In genomic region chr10:11430421-11431275, GRCh38 we compare ENCODE assay signal across 18 cellular contexts.
DNase-seq lines count a peak whose midpoint lies in the region; ATAC-seq and TF ChIP-seq lines count a peak whose summit lies in the region.
"Had no signal": no experiment of that assay in that cellular context is flagged by ENCODE, and none has a peak within 500 bp of the region (broad histone marks: within the 10 kb centered on the region; RNA-seq: fewer than 3 reads in every experiment).

No MANE protein-coding gene starts in this region.

- no peak overlapping the region for H3K4me3 Mint-ChIP-seq in nephron progenitor cell
- H3K4me3 Mint-ChIP-seq: CD14-positive monocyte had no signal

- H3K27me3 Mint-ChIP-seq in nephron progenitor cell (ENCODE audit: low read depth, poor library complexity) = peaks cover 7% of the 10 kb centered on the region

- H3K27ac Mint-ChIP-seq in nephron progenitor cell = peak overlapping the region; percentile 78

- TF ChIP-seq CTCF in VCaP (conservative IDR thresholded peaks at IDR 0.05) (no peak), nephron progenitor cell (IDR thresholded peaks at IDR 0.05) (no peak)

- peak overlapping the region; percentile 53 for H3K27ac ChIP-seq in VCaP

- POLR2A ChIA-PET in HEK293T (lab: Yijun Ruan, JAX) = no interaction called here

- no peak for ATAC-seq in GM18858 (IDR thresholded peaks at IDR 0.05; ENCODE audit: unreplicated experiment)

- DNase-seq in D341Med (ENCODE audit: low spot score) (peak; percentile 9), HEK293T (ENCODE audit: extremely low spot score) (no peak), nephron progenitor cell (no peak), DMS114 treated with DMSO at 0.1 percent for 48 hours (lab: John Stamatoyannopoulos, UW; ENCODE audit: unreplicated experiment) (no peak), RPMI8226 (no peak)
- no peak for DNase-seq in stimulated activated CD4-positive, alpha-beta T cell treated with anti-CD3 and anti-CD28 coated beads, Interleukin-12 subunit alpha, Interleukin-12 subunit beta, amount 100 ng/mL, for 4 hours
- DNase-seq: COR-L47, DMS53, Kasumi-1, NCI-H1436, NCI-H2081, NCI-H446, NCI-H748 treated with DMSO at 0.1 percent for 48 hours, SIG-M5, SW 1271 had no signal

- peaks cover 39% of the 10 kb centered on the region for H3K9me3 Mint-ChIP-seq in nephron progenitor cell

- CTCF ChIA-PET in HEK293T (lab: Yijun Ruan, JAX) = interaction anchor here (1.1 kb wide), 1 partner anchor 35 kb away, joined by 3 read pairs; no protein-coding TSS in a partner anchor

- H3K4me1 Mint-ChIP-seq in nephron progenitor cell = peaks cover 28% of the 10 kb centered on the region
- H3K4me1 Mint-ChIP-seq: CD14-positive monocyte had no signal

- H3K36me3 Mint-ChIP-seq in nephron progenitor cell (ENCODE audit: low read depth) = peaks cover 14% of the 10 kb centered on the region
- H3K36me3 Mint-ChIP-seq: CD14-positive monocyte had no signal

TF ChIP-seq in HEK293T, 16 proteins besides CTCF, POLR2A, EP300 and RAD21:
- TF ChIP-seq PKNOX1 (IDR thresholded peaks at IDR 0.05) = peak; percentile 53; the same call in 1 of the 2 replicates
- no peak for TF ChIP-seq NFRKB (IDR thresholded peaks at IDR 0.05)
